In genomic region chr17:74748529-74749261, GRCh38 we compare ENCODE assay signal across 1 cellular context.
TF ChIP-seq lines count a peak whose summit lies in the region.

TSS of gene NHERF1 (plus strand) at chr17:74748628. CDS start at chr17:74748847, 219 bp downstream.

TF ChIP-seq in K562, 482 proteins besides CTCF, POLR2A, EP300 and RAD21 (continued from another document and continues in another):
- TF ChIP-seq ZNF699 (CRISPR knock-in tag; IDR thresholded peaks at IDR 0.05; ENCODE audit: insufficient replicate concordance) (no peak), FOXP1 (CRISPR knock-in tag; IDR thresholded peaks at IDR 0.05) (no peak), KHSRP (IDR thresholded peaks at IDR 0.05) (no peak), ZNF140 (CRISPR knock-in tag; IDR thresholded peaks at IDR 0.05) (no peak), E2F6 (IDR thresholded peaks at IDR 0.05; ENCODE audit: borderline replicate concordance in 1 of 2, extremely low read depth in 1 of 2, insufficient read depth in 1 of 2, insufficient read length in 1 of 2, low read depth in 1 of 2, low read length in 1 of 2, poor library complexity in 1 of 2, severe bottlenecking in 1 of 2) (peak in 1 of 2 experiments; percentile 61), POLR2AphosphoS5 (IDR thresholded peaks at IDR 0.05; ENCODE audit: control insufficient read depth, insufficient read depth, low read depth, low read length) (peak; percentile 62; the same call in 1 of the 2 replicates), HMG20B (CRISPR knock-in tag; IDR thresholded peaks at IDR 0.05) (no peak), SAP30 (IDR thresholded peaks at IDR 0.05; ENCODE audit: borderline replicate concordance, insufficient read depth, low read depth, low read length, poor library complexity, severe bottlenecking) (peak; percentile 61), ZNF589 (CRISPR knock-in tag; IDR thresholded peaks at IDR 0.05; ENCODE audit: low read depth) (no peak), HDAC3 (IDR thresholded peaks at IDR 0.05; ENCODE audit: borderline replicate concordance, partially characterized antibody) (no peak), HES1 (IDR thresholded peaks at IDR 0.05; ENCODE audit: low read depth) (no peak), MYBL2 (IDR thresholded peaks at IDR 0.05; ENCODE audit: low read depth) (no peak), MYBL2 (CRISPR knock-in tag; IDR thresholded peaks at IDR 0.05; ENCODE audit: borderline replicate concordance) (no peak), ZNF445 (CRISPR knock-in tag; IDR thresholded peaks at IDR 0.05; ENCODE audit: low read depth) (no peak), SRSF3 (IDR thresholded peaks at IDR 0.05; ENCODE audit: insufficient read depth, low read length) (0 out of 2 replicates have a peak, but pooled peaks have one; percentile 3), MAFF (IDR thresholded peaks at IDR 0.05; ENCODE audit: low read length) (no peak), SMARCC2 (IDR thresholded peaks at IDR 0.05; ENCODE audit: low read depth) (no peak), PTTG1 (tag; IDR thresholded peaks at IDR 0.05; ENCODE audit: low read depth) (no peak), CHD2 (IDR thresholded peaks at IDR 0.05; ENCODE audit: low read depth, low read length) (no peak), SRF (CRISPR knock-in tag; IDR thresholded peaks at IDR 0.05) (no peak), ZNF551 (CRISPR knock-in tag; IDR thresholded peaks at IDR 0.05) (no peak), HCFC1 (IDR thresholded peaks at IDR 0.05; ENCODE audit: low read depth, low read length) (no peak; the same call in 1 of the 2 replicates), ZNF311 (CRISPR knock-in tag; IDR thresholded peaks at IDR 0.05) (no peak), ZBTB7A (IDR thresholded peaks at IDR 0.05; ENCODE audit: borderline replicate concordance, control insufficient read depth, low read depth, low read length) (peak; percentile 38; the same call in 1 of the 2 replicates), KDM2B (CRISPR knock-in tag; IDR thresholded peaks at IDR 0.05) (no peak), GATA2 (CRISPR knock-in tag; IDR thresholded peaks at IDR 0.05) (no peak), ZNF584 (CRISPR knock-in tag; IDR thresholded peaks at IDR 0.05; ENCODE audit: low read depth) (no peak), ZFX (CRISPR knock-in tag; IDR thresholded peaks at IDR 0.05) (peak; percentile 69), SREBF1 (IDR thresholded peaks at IDR 0.05; ENCODE audit: borderline replicate concordance, low read depth, low read length) (no peak), ELK1 (CRISPR knock-in tag; IDR thresholded peaks at IDR 0.05) (no peak), TAF9B (IDR thresholded peaks at IDR 0.05; ENCODE audit: partially characterized antibody) (no peak), CREM (IDR thresholded peaks at IDR 0.05; ENCODE audit: low read depth) (peak; percentile 14; the same call in 1 of the 2 replicates), JUNB (CRISPR knock-in tag; conservative IDR thresholded peaks at IDR 0.05) (no peak), ZBTB9 (CRISPR knock-in tag; IDR thresholded peaks at IDR 0.05) (no peak), E2F1 (CRISPR knock-in tag; IDR thresholded peaks at IDR 0.05) (peak; percentile 45), SAFB2 (IDR thresholded peaks at IDR 0.05; ENCODE audit: borderline replicate concordance, low read depth, low read length, severe bottlenecking) (no peak), TAL1 (IDR thresholded peaks at IDR 0.05) (no peak), DEAF1 (CRISPR knock-in tag; IDR thresholded peaks at IDR 0.05) (no peak), RHOXF2B (CRISPR knock-in tag; conservative IDR thresholded peaks at IDR 0.05) (no peak), FOS (IDR thresholded peaks at IDR 0.05; ENCODE audit: extremely low read depth, insufficient read length) (no peak), DNMT1 (IDR thresholded peaks at IDR 0.05) (no peak), AFF1 (IDR thresholded peaks at IDR 0.05; ENCODE audit: low read depth in 1 of 2, partially characterized antibody in 2 of 2) (no peak), ATF7 (IDR thresholded peaks at IDR 0.05) (no peak), TCFL5 (CRISPR knock-in tag; conservative IDR thresholded peaks at IDR 0.05) (no peak), KAT8 (IDR thresholded peaks at IDR 0.05; ENCODE audit: low read depth) (no peak), THRA (IDR thresholded peaks at IDR 0.05) (no peak), ZNF395 (CRISPR knock-in tag; IDR thresholded peaks at IDR 0.05) (no peak), ZNF57 (CRISPR knock-in tag; IDR thresholded peaks at IDR 0.05) (no peak), SP1 (CRISPR knock-in tag; IDR thresholded peaks at IDR 0.05) (peak; percentile 76), PHB (CRISPR knock-in tag; IDR thresholded peaks at IDR 0.05) (no peak), ZNF583 (CRISPR knock-in tag; IDR thresholded peaks at IDR 0.05) (no peak), DDX20 (tag; IDR thresholded peaks at IDR 0.05; ENCODE audit: low read depth) (no peak), L3MBTL2 (IDR thresholded peaks at IDR 0.05) (peak; percentile 48; the same call in 1 of the 2 replicates), BRD9 (IDR thresholded peaks at IDR 0.05; ENCODE audit: low read depth, partially characterized antibody) (no peak), FOXA1 (IDR thresholded peaks at IDR 0.05; ENCODE audit: borderline replicate concordance) (no peak), CREB3L1 (IDR thresholded peaks at IDR 0.05; ENCODE audit: borderline replicate concordance, low read depth) (no peak), CHD1 (IDR thresholded peaks at IDR 0.05; ENCODE audit: low read length) (peak; percentile 89), PYGO2 (tag; IDR thresholded peaks at IDR 0.05) (no peak), FUS (optimal IDR thresholded peaks at IDR 0.05; ENCODE audit: low read depth, low read length) (no peak), ZSCAN29 (IDR thresholded peaks at IDR 0.05) (no peak)
